ENCODE assay signal across 8 cellular contexts in genomic region chr11:61955031-61955415, GRCh38. TPM values are rescaled to one million over a fixed set of nuclear protein-coding genes. Genes with fewer than 3 reads are reported as not detected.
DNase-seq lines count a peak whose midpoint lies in the region; ATAC-seq and TF ChIP-seq lines count a peak whose summit lies in the region.

No MANE protein-coding gene starts in this region.

- H3K9me3 ChIP-seq in subcutaneous abdominal adipose tissue (ENCODE audit: control insufficient read depth in 5 of 5, low read length in 5 of 5) = no peaks in the 10 kb centered on the region

- H3K4me1 ChIP-seq in subcutaneous abdominal adipose tissue (ENCODE audit: control insufficient read depth in 5 of 5, insufficient read depth in 5 of 5, low read length in 5 of 5) = peaks cover 0 to 22% (median 20%) of the 10 kb centered on the region in 5 donors

- ATAC-seq in left lobe of liver (peak; percentile 69), GM19324 (IDR thresholded peaks at IDR 0.05; ENCODE audit: low FRiP score, unreplicated experiment) (no peak), HG03520 (IDR thresholded peaks at IDR 0.05; ENCODE audit: unreplicated experiment) (no peak)

- peaks cover 0 to 32% (median 17%) of the 10 kb centered on the region in 5 donors for H3K36me3 ChIP-seq in subcutaneous abdominal adipose tissue (ENCODE audit: control insufficient read depth in 5 of 5, insufficient read depth in 5 of 5, low read length in 5 of 5)

- intact Hi-C loops in dorsolateral prefrontal cortex (cut with DNase I) = no loop called here

- H3K27ac ChIP-seq in dorsolateral prefrontal cortex (peak overlapping the region; percentile 70 to 100 (median 93)), subcutaneous abdominal adipose tissue (ENCODE audit: low read depth, low read length) (peak overlapping the region; percentile 24)

- no peak for TF ChIP-seq CTCF in NB4 (IDR thresholded peaks at IDR 0.05; ENCODE audit: low read depth, low read length)
- peak in 11 of 56 donors; percentile 14 to 37 (median 21) for TF ChIP-seq CTCF in dorsolateral prefrontal cortex (IDR thresholded peaks at IDR 0.05 in 54 of 56, conservative IDR thresholded peaks at IDR 0.05 in 2 of 56; ENCODE audit: low read depth in 1 of 56, partially characterized antibody in 56 of 56)

- DNase-seq in Ammon's horn (ENCODE audit: low spot score) (peak; percentile 79), NB4 (ENCODE audit: low read depth) (peak; percentile 93), dorsolateral prefrontal cortex (peak in 2 of 10 donors; percentile 39 to 58), left lobe of liver (ENCODE audit: low spot score) (peak; percentile 57), NK-92 (lab: John Stamatoyannopoulos, UW; ENCODE audit: unreplicated experiment) (no peak)

- H3K4me3 ChIP-seq in NB4 (ENCODE audit: low read depth, low read length) (no peak overlapping the region), dorsolateral prefrontal cortex (peak overlapping the region; percentile 26 to 65 (median 48)), subcutaneous abdominal adipose tissue (ENCODE audit: low read depth in 1 of 5, low read length in 5 of 5) (peak overlapping the region in 4 of 5 donors; percentile 36 to 62 (median 55))

- peak overlapping the region in 4 of 5 donors; percentile 43 to 71 (median 51) for H3K9ac ChIP-seq in subcutaneous abdominal adipose tissue (ENCODE audit: low read length in 5 of 5)

- H3K27me3 ChIP-seq in dorsolateral prefrontal cortex = no peaks in the 10 kb centered on the region
- H3K27me3 ChIP-seq in subcutaneous abdominal adipose tissue (ENCODE audit: control insufficient read depth in 5 of 5, insufficient read depth in 4 of 5, low read length in 5 of 5) = no peaks in the 10 kb centered on the region

- TF ChIP-seq POLR2A in NB4 (IDR thresholded peaks at IDR 0.05; ENCODE audit: extremely low read depth, insufficient read length) = no peak

RNA-seq across cellular contexts. Expression of gene BEST1, which starts 4.9 kb away (rescaled TPM):
- total RNA-seq in dorsolateral prefrontal cortex (100 to 1,000 TPM in 2 of 120 experiments, 10 to 100 TPM in 118; 10.7 to 176 (median 32.0) TPM), left lobe of liver (0.63 TPM)

RNA-seq across cellular contexts. Expression of gene FTH1, which starts 12.4 kb away (rescaled TPM):
- 1,000 to 10,000 TPM; 2,016 to 5,225 (median 3,057) TPM for total RNA-seq in dorsolateral prefrontal cortex
- 938 TPM for total RNA-seq in left lobe of liver

RNA-seq across cellular contexts. Expression of gene RAB3IL1, which starts 37.7 kb away (rescaled TPM):
- 10 to 100 TPM in 71 of 120 experiments, 1 to 10 TPM in 49; 5.8 to 23.3 (median 10.7) TPM for total RNA-seq in dorsolateral prefrontal cortex
- 4.0 TPM for total RNA-seq in left lobe of liver
